Comparison of ENCODE assay signal across 8 cellular contexts in genomic region chr2:201232125-201232815, GRCh38. TPM values are rescaled to one million over a fixed set of nuclear protein-coding genes. Genes with fewer than 3 reads are reported as not detected.
A peak's percentile ranks its signal among the peaks of the same experiment; 100 is the strongest.
DNase-seq lines count a peak whose midpoint lies in the region; ATAC-seq, FAIRE-seq and TF ChIP-seq lines count a peak whose summit lies in the region.

No MANE protein-coding gene starts in this region.

- intact Hi-C loops in right cardiac atrium (cut with DNase I), result loop anchor here in 3 of 4 donors (5.0 to 10.0 kb wide), 3 partner anchors 47 to 133 kb away; partner anchors contain the start of gene CASP10 (in 2 of the 3)
- intact Hi-C loops in sciatic nerve (cut with DNase I), result loop anchor here (10.0 kb wide), 1 partner anchor 133 kb away; no protein-coding TSS in a partner anchor

- peak overlapping the region; percentile 72 to 93 for H3K27ac Mint-ChIP-seq in T-cell

- H3K27me3 ChIP-seq in right cardiac atrium (ENCODE audit: control insufficient read depth, insufficient read depth), result no peaks in the 10 kb centered on the region

- H3K4me1 ChIP-seq in right cardiac atrium (ENCODE audit: control insufficient read depth, insufficient read depth, low read length), result no peaks in the 10 kb centered on the region

- CTCF ChIA-PET in T-cell (lab: Charles Lee), result interaction anchor here (0.6 to 3.4 kb wide), 81 partner anchors 9 to 723 kb away, joined by 3 to 168 read pairs (median 6); partner anchors contain the start of genes CASP10 (in 2 of the 2), CASP8 (in 2 of the 2), ALS2 (in 1 of the 2) and CFLAR (in 1 of the 2)

- H3K4me3 Mint-ChIP-seq in T-cell, result peak overlapping the region; percentile 57 to 94 (median 89)

- ATAC-seq in HG02840 (IDR thresholded peaks at IDR 0.05; ENCODE audit: low FRiP score, unreplicated experiment), result peak; percentile 42
- ATAC-seq in T-cell (replicated peaks in 1 of 4), result peak; percentile 53 to 56 (median 54)
- ATAC-seq in right cardiac atrium, result peak; percentile 86 to 87
- peak; percentile 75 for ATAC-seq in sciatic nerve
- ATAC-seq in HG03139 (IDR thresholded peaks at IDR 0.05; ENCODE audit: unreplicated experiment), result no peak

- H3K4me3 ChIP-seq in right cardiac atrium (ENCODE audit: low read length), result no peak overlapping the region

- H3K27me3 Mint-ChIP-seq in T-cell, result no peaks in the 10 kb centered on the region

- peak; percentile 92 for FAIRE-seq in GM12891 (lab: Jason Lieb, UNC)

- 22% methylated on average over 10 of the region's 10 CpGs for WGBS in right cardiac atrium

- peaks cover 48 to 63% (median 56%) of the 10 kb centered on the region in 3 donors for H3K4me1 Mint-ChIP-seq in T-cell

- DNase-seq in GM12891 (ENCODE audit: insufficient read length, low spot score), result peak; percentile 54
- DNase-seq in NCI-H1694 (lab: John Stamatoyannopoulos, UW), result peak; percentile 75
- DNase-seq in T-cell, result peak; percentile 75 to 95 (median 88)
- DNase-seq in amniotic stem cell (lab: John Stamatoyannopoulos, UW), result peak; percentile 57
- peak; percentile 86 to 92 (median 90) for DNase-seq in right cardiac atrium
- DNase-seq in sciatic nerve (ENCODE audit: low spot score), result peak; percentile 86

- TF ChIP-seq POLR2A in GM12891 (IDR thresholded peaks at IDR 0.05; ENCODE audit: low read depth, low read length), result peak; percentile 67

- no peaks in the 10 kb centered on the region for H3K9me3 Mint-ChIP-seq in T-cell

- POLR2A ChIA-PET in T-cell (lab: Charles Lee), result interaction anchor here (0.5 to 3.0 kb wide), 9 partner anchors 30 to 1935 kb away, joined by 3 to 32 read pairs (median 4); partner anchors contain the start of genes CASP10 (in 1 of the 2), CASP8 (in 1 of the 2), CLK1 (in 1 of the 2) and STRADB (in 1 of the 2)

- no peaks in the 10 kb centered on the region for H3K9me3 ChIP-seq in right cardiac atrium (ENCODE audit: control insufficient read depth, low read length)

- peaks cover 10% of the 10 kb centered on the region for H3K36me3 Mint-ChIP-seq in T-cell

- H3K27ac ChIP-seq in right cardiac atrium (ENCODE audit: low read length), result no peak overlapping the region

TF ChIP-seq in GM12891, 5 proteins besides CTCF, POLR2A, EP300 and RAD21:
- TF ChIP-seq POLR2AphosphoS5 (IDR thresholded peaks at IDR 0.05; ENCODE audit: low read depth, low read length) (peak; percentile 67), PAX5 (IDR thresholded peaks at IDR 0.05; ENCODE audit: insufficient read depth, low read length, severe bottlenecking) (no peak), TAF1 (IDR thresholded peaks at IDR 0.05; ENCODE audit: low read depth, low read length) (peak; percentile 78), POU2F2 (IDR thresholded peaks at IDR 0.05; ENCODE audit: low read depth, low read length) (no peak), SPI1 (IDR thresholded peaks at IDR 0.05; ENCODE audit: low read depth, low read length) (no peak)
TF ChIP-seq in GM12891: peak in this region for 2.

RNA-seq across cellular contexts. Expression of gene CASP8, which starts 28.1 kb away (rescaled TPM):
- 9.9 TPM for polyA plus RNA-seq in GM12891 (2012; ENCODE audit: low read depth, missing spikeins)
- 100 to 1,000 TPM; 116 to 306 (median 255) TPM for total RNA-seq in T-cell
- 1 to 10 TPM; 3.7 to 5.4 (median 4.7) TPM for total RNA-seq in right cardiac atrium
- 2.6 TPM for polyA plus RNA-seq in right cardiac atrium
- total RNA-seq in sciatic nerve, result 12.1 TPM

RNA-seq across cellular contexts. Expression of gene CASP10, which starts 49.3 kb away (rescaled TPM):
- 3.9 TPM for polyA plus RNA-seq in GM12891 (2012; ENCODE audit: low read depth, missing spikeins)
- total RNA-seq in T-cell (10 to 100 TPM; 23.3 to 46.4 (median 29.2) TPM), right cardiac atrium (1 to 10 TPM; 5.3 to 6.8 (median 5.8) TPM), sciatic nerve (14.3 TPM)
- 3.6 TPM for polyA plus RNA-seq in right cardiac atrium
